In the genomic region with DNA sequence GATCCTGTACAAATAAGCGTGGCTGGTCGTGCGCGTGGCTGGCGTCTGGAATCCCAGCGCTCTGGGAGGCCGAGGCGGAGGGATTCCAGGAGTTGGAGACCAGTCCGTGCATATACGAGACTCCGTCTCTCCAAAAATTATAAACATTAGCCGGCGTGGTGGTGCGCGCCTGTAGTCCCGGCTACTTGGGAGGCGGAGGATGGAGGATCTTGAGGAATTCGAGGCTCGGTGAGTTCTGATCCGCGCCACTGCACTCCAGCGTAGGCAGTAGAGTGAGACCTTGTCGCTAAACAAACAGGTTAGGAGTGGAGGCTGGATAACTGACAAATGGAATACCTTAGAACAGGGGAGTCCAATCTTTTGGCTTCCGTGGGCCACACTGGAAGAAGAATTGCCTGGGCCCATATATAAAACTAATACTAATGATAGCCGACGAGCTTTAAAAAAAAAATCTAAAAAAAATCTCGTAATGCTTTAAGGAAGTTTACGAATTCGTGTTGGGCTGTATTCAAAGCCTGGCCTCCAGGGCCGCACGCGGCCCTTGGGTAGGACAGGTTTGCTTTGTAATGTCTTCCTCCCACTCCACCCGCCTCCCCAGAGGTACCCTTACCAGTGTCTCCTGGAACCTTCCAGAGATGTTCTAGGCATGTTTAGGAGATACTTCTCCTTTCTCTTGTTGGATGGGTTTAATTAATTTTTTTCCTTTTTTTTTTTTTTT, we compare ENCODE assay signal across 8 cellular contexts. TPM values are rescaled to one million over a fixed set of nuclear protein-coding genes. Genes with fewer than 3 reads are reported as not detected.
DNase-seq lines count a peak whose midpoint lies in the region; ATAC-seq and TF ChIP-seq lines count a peak whose summit lies in the region.

No MANE protein-coding gene starts in this region.

- DNase-seq in NCI-H82 (lab: John Stamatoyannopoulos, UW) (peak; percentile 62), NCI-H82 treated with DMSO at 0.1 percent for 48 hours (lab: John Stamatoyannopoulos, UW; ENCODE audit: unreplicated experiment) (no peak), fibroblast of the aortic adventitia (ENCODE audit: low read depth) (no peak), gastrocnemius medialis (no peak), NCI-H1436 (lab: John Stamatoyannopoulos, UW) (no peak), COR-L47 (lab: John Stamatoyannopoulos, UW) (no peak)

- H2AFZ ChIP-seq in SU-DHL-6 (ENCODE audit: low read depth, low read length, severe bottlenecking), result peak overlapping the region; percentile 75

- TF ChIP-seq CTCF in SU-DHL-6 (IDR thresholded peaks at IDR 0.05; ENCODE audit: insufficient read depth, low read length, poor library complexity, severe bottlenecking) (no peak), fibroblast of the aortic adventitia (IDR thresholded peaks at IDR 0.05; ENCODE audit: insufficient read depth, low read length) (no peak), gastrocnemius medialis (IDR thresholded peaks at IDR 0.05 in 4 of 5, conservative IDR thresholded peaks at IDR 0.05 in 1 of 5) (no peak)

- H3K9me2 ChIP-seq in SU-DHL-6 (replicated peaks; ENCODE audit: insufficient read depth, low read length), result no peaks in the 10 kb centered on the region

- H3K27me3 ChIP-seq in SU-DHL-6 (ENCODE audit: low read length), result no peaks in the 10 kb centered on the region
- no peaks in the 10 kb centered on the region for H3K27me3 ChIP-seq in gastrocnemius medialis

- H3K4me2 ChIP-seq in SU-DHL-6 (ENCODE audit: low read depth, low read length, poor library complexity, severe bottlenecking), result peak overlapping the region; percentile 94

- H3K4me3 ChIP-seq in SU-DHL-6 (ENCODE audit: insufficient read depth, low read length, poor library complexity, severe bottlenecking) (peak overlapping the region; percentile 96), fibroblast of the aortic adventitia (ENCODE audit: low read depth, low read length) (peak overlapping the region; percentile 98), gastrocnemius medialis (peak overlapping the region; percentile 87 to 98 (median 92))

- H3K9ac ChIP-seq in SU-DHL-6 (ENCODE audit: low read length), result peak overlapping the region; percentile 95

- peaks cover 4% of the 10 kb centered on the region; the same call in 1 of the 2 replicates for H4K20me1 ChIP-seq in SU-DHL-6 (ENCODE audit: low read depth, low read length)

- H3K9me3 ChIP-seq in SU-DHL-6 (ENCODE audit: insufficient read depth, low read length) (no peaks in the 10 kb centered on the region), gastrocnemius medialis (no peaks in the 10 kb centered on the region)

- peaks cover 9% of the 10 kb centered on the region for H3K36me3 ChIP-seq in SU-DHL-6 (ENCODE audit: low read length)
- peaks cover 0 to 29% of the 10 kb centered on the region in 2 donors for H3K36me3 ChIP-seq in gastrocnemius medialis

- in situ Hi-C loops in gastrocnemius medialis (cut with MboI; ENCODE audit: low sequenced_read_pairs in 4 of 4), result loop anchor here in 1 of 4 donors (5.0 to 25.0 kb wide), 2 partner anchors 55 to 210 kb away; a partner anchor contains a TSS

- no peak for ATAC-seq in gastrocnemius medialis
- ATAC-seq in GM21723 (IDR thresholded peaks at IDR 0.05; ENCODE audit: unreplicated experiment), result no peak

- peaks cover 12% of the 10 kb centered on the region; the same call in 1 of the 2 replicates for H3F3A ChIP-seq in SU-DHL-6 (ENCODE audit: insufficient read depth)

- H3K27ac ChIP-seq in SU-DHL-6 (ENCODE audit: low read depth, low read length) (peak overlapping the region; percentile 40), gastrocnemius medialis (peak overlapping the region; percentile 95 to 98 (median 96))

- no peak for TF ChIP-seq POLR2A in gastrocnemius medialis (IDR thresholded peaks at IDR 0.05)

- peaks cover 42 to 47% of the 10 kb centered on the region in 2 donors for H3K4me1 ChIP-seq in gastrocnemius medialis

- intact Hi-C loops in gastrocnemius medialis (cut with DNase I; ENCODE audit: low total_unique reads), result loop anchor here (1.0 to 10.0 kb wide), 3 partner anchors 64 to 213 kb away; a partner anchor contains a TSS

- peaks cover 96% of the 10 kb centered on the region for H3K79me2 ChIP-seq in SU-DHL-6 (ENCODE audit: insufficient read depth, low read length)

RNA-seq across cellular contexts. Expression of a gene that starts 0.9 kb away (rescaled TPM):
- total RNA-seq in fibroblast of the aortic adventitia (ENCODE audit: low replicate concordance), result 178 and 183 TPM in 2 replicates
- 100 to 1,000 TPM; 215 to 302 (median 259) TPM for total RNA-seq in gastrocnemius medialis

RNA-seq across cellular contexts. Expression of a gene that starts 55.2 kb away (rescaled TPM):
- total RNA-seq in fibroblast of the aortic adventitia (ENCODE audit: low replicate concordance) (31.9 and 106 TPM in 2 replicates), gastrocnemius medialis (10 to 100 TPM; 33.9 to 41.7 (median 37.9) TPM)
